In genomic region chr15:45254405-45255293, GRCh38 we compare ENCODE assay signal across 23 cellular contexts. TPM values are rescaled to one million over a fixed set of nuclear protein-coding genes. Genes with fewer than 3 reads are reported as not detected.
A peak's percentile ranks its signal among the peaks of the same experiment; 100 is the strongest.
DNase-seq lines count a peak whose midpoint lies in the region; ATAC-seq, FAIRE-seq and TF ChIP-seq lines count a peak whose summit lies in the region.
"Had no signal": no experiment of that assay in that cellular context is flagged by ENCODE, and none has a peak within 500 bp of the region (broad histone marks: within the 10 kb centered on the region; RNA-seq: fewer than 3 reads in every experiment).

No MANE protein-coding gene starts in this region.

- no peaks in the 10 kb centered on the region for H4K20me1 ChIP-seq in astrocyte (ENCODE audit: insufficient read depth, low read length)

- TF ChIP-seq POLR2A in A549 (IDR thresholded peaks at IDR 0.05; ENCODE audit: low read length) = no peak
- TF ChIP-seq POLR2A in H54 (IDR thresholded peaks at IDR 0.05; ENCODE audit: low read depth, low read length) = no peak

- POLR2A ChIA-PET in A549 (lab: Yijun Ruan, JAX) = no interaction called here

- CTCF ChIA-PET in A549 (lab: Yijun Ruan, JAX) = no interaction called here

- H3K4me2 ChIP-seq in A549 (no peak overlapping the region; the same call in 2 of the 3 replicates), astrocyte (ENCODE audit: low read length) (no peak overlapping the region)

- 0 out of 3 replicates have a peak, but pooled peaks cover 3% of the 10 kb centered on the region for H3K4me1 ChIP-seq in A549
- no peaks in the 10 kb centered on the region for H3K4me1 ChIP-seq in astrocyte (ENCODE audit: insufficient read depth, low read length)
- H3K4me1 ChIP-seq: esophagus muscularis mucosa, psoas muscle had no signal

- WGBS in A549 (ENCODE audit: missing lambda C conversion rate) = 34% methylated on average over 9 of the region's 9 CpGs

- H3K4me3 ChIP-seq in A549 (no peak overlapping the region), astrocyte (ENCODE audit: insufficient read depth, low read depth, low read length) (no peak overlapping the region)
- H3K4me3 ChIP-seq: coronary artery, esophagus muscularis mucosa, psoas muscle had no signal

- ATAC-seq in A549 = peak in 1 of 2 experiments; percentile 86; a peak in 3 of 6 replicates
- ATAC-seq in GM18907 (IDR thresholded peaks at IDR 0.05; ENCODE audit: unreplicated experiment) = no peak
- ATAC-seq in GM21381 (IDR thresholded peaks at IDR 0.05; ENCODE audit: unreplicated experiment) = no peak
- no peak for ATAC-seq in HG03196 (IDR thresholded peaks at IDR 0.05; ENCODE audit: unreplicated experiment)
- no peak for ATAC-seq in GM19455 (IDR thresholded peaks at IDR 0.05; ENCODE audit: unreplicated experiment)
- ATAC-seq: activated CD8-positive, alpha-beta T cell treated with anti-CD3 and anti-CD28 coated beads for 36 hours; left ventricle myocardium superior; psoas muscle had no signal

- no peak for FAIRE-seq in A549 (lab: Jason Lieb, UNC)
- peak; percentile 79 for FAIRE-seq in H54 (lab: Jason Lieb, UNC)
- no peak for FAIRE-seq in astrocyte (lab: Jason Lieb, UNC)
- FAIRE-seq in islet of Langerhans (lab: Jason Lieb, UNC) = peak; percentile 79

- H3K4me1 Mint-ChIP-seq in astrocyte (ENCODE audit: low read depth, unreplicated experiment) = no peaks in the 10 kb centered on the region
- H3K4me1 Mint-ChIP-seq: naive B cell had no signal

- no peak overlapping the region for H3K4me3 Mint-ChIP-seq in astrocyte (ENCODE audit: unreplicated experiment)
- H3K4me3 Mint-ChIP-seq: activated CD8-positive, alpha-beta T cell treated with anti-CD3 and anti-CD28 coated beads for 36 hours; naive B cell had no signal

- H3K9me3 ChIP-seq in A549 (no peaks in the 10 kb centered on the region), astrocyte (ENCODE audit: insufficient read depth, low read depth, low read length) (no peaks in the 10 kb centered on the region)
- H3K9me3 ChIP-seq: esophagus muscularis mucosa, psoas muscle had no signal

- no peak for TF ChIP-seq RAD21 in A549 (conservative IDR thresholded peaks at IDR 0.05 in 1 of 2, IDR thresholded peaks at IDR 0.05 in 1 of 2)

- DNase-seq in A549 (ENCODE audit: low read depth in 1 of 2, low spot score in 1 of 2) (peak in 1 of 2 experiments; percentile 30), H54 (ENCODE audit: insufficient read length, low spot score) (peak; percentile 26), astrocyte (ENCODE audit: low read depth) (peak; percentile 54)
- DNase-seq: activated CD8-positive, alpha-beta T cell treated with anti-CD3 and anti-CD28 coated beads for 36 hours; amniotic stem cell; Kasumi-1; left ventricle myocardium superior; naive B cell; NCI-H187; NCI-H524; OCI-M1; psoas muscle; stimulated activated CD4-positive, alpha-beta T cell treated with anti-CD3 and anti-CD28 coated beads, Interleukin-12 subunit alpha, Interleukin-12 subunit beta, amount 100 ng/mL, for 4 hours; stimulated activated naive CD4-positive, alpha-beta T cell treated with Interleukin-2 at 50 U/mL for 16 hours had no signal

- no peak overlapping the region for H2AFZ ChIP-seq in astrocyte (ENCODE audit: low read depth, low read length)

- no peak for TF ChIP-seq EP300 in A549 (IDR thresholded peaks at IDR 0.05)

- no peak for TF ChIP-seq CTCF in A549 (IDR thresholded peaks at IDR 0.05)
- no peak for TF ChIP-seq CTCF in astrocyte (IDR thresholded peaks at IDR 0.05; ENCODE audit: insufficient read depth, low read depth, low read length)

- no peaks in the 10 kb centered on the region for H3K36me3 Mint-ChIP-seq in astrocyte (ENCODE audit: low read depth, unreplicated experiment)

- H3K36me3 ChIP-seq in astrocyte (ENCODE audit: insufficient read depth, low read length) = no peaks in the 10 kb centered on the region
- H3K36me3 ChIP-seq: esophagus muscularis mucosa had no signal

- no peaks in the 10 kb centered on the region for H3K79me2 ChIP-seq in astrocyte (ENCODE audit: insufficient read depth, low read length)

- H3K27ac ChIP-seq in A549 (no peak overlapping the region), astrocyte (ENCODE audit: low read depth, low read length) (no peak overlapping the region)
- H3K27ac ChIP-seq: coronary artery, esophagus muscularis mucosa, HL-60, psoas muscle had no signal

- H3K27me3 ChIP-seq in astrocyte (ENCODE audit: insufficient read depth, low read length) = no peaks in the 10 kb centered on the region
- H3K27me3 ChIP-seq: esophagus muscularis mucosa had no signal

- H3K27ac Mint-ChIP-seq in astrocyte (ENCODE audit: unreplicated experiment) = no peak overlapping the region
- H3K27ac Mint-ChIP-seq: activated CD8-positive, alpha-beta T cell treated with anti-CD3 and anti-CD28 coated beads for 36 hours had no signal

- H3K27me3 Mint-ChIP-seq in astrocyte (ENCODE audit: low read depth, unreplicated experiment) = no peaks in the 10 kb centered on the region
- H3K27me3 Mint-ChIP-seq: activated CD8-positive, alpha-beta T cell treated with anti-CD3 and anti-CD28 coated beads for 36 hours had no signal

- H3K9me3 Mint-ChIP-seq in astrocyte (ENCODE audit: unreplicated experiment) = no peaks in the 10 kb centered on the region

- no peak overlapping the region for H3K9ac ChIP-seq in astrocyte (ENCODE audit: low read length)

TF ChIP-seq in A549, 52 proteins besides CTCF, POLR2A, EP300 and RAD21:
- TF ChIP-seq FOSL2 (IDR thresholded peaks at IDR 0.05) = no peak
- TF ChIP-seq FOSL2 (CRISPR knock-in tag; IDR thresholded peaks at IDR 0.05) = 0 out of 2 replicates have a peak, but pooled peaks have one; percentile 22
- no peak for TF ChIP-seq BHLHE40 (IDR thresholded peaks at IDR 0.05; ENCODE audit: low read depth, low read length)

RNA-seq across cellular contexts. Expression of gene SLC28A2, which starts 2.6 kb away (rescaled TPM):
- polyA plus RNA-seq in A549 (2011; rRNA removed) (0.13 and 0.35 TPM in 2 replicates), A549 (2017; fragmentation: RNase III; extraction: RNeasy Plus Mini Kit Qiagen cat#74134 plus additional on column Dnase treatment) (not detected in 3 replicates)
- 0.01 TPM in 1 of 2 replicates, not detected in the other for polyA plus RNA-seq in A549 (2012; cell fraction: cytosol; rRNA removed)
- polyA plus RNA-seq in A549 (2012; cell fraction: nucleus; rRNA removed) = 0.02 and 0.04 TPM in 2 replicates
- polyA minus RNA-seq in A549 (2011; rRNA and poly(A)+ RNA removed) = 0.04 TPM in 1 of 2 replicates, not detected in the other
- not detected in 2 replicates for total RNA-seq in astrocyte
- total RNA-seq: activated CD8-positive, alpha-beta T cell treated with anti-CD3 and anti-CD28 coated beads for 36 hours; esophagus muscularis mucosa; left ventricle myocardium superior; psoas muscle; urinary bladder had no signal
- polyA plus RNA-seq: urinary bladder had no signal
